In the genomic region with DNA sequence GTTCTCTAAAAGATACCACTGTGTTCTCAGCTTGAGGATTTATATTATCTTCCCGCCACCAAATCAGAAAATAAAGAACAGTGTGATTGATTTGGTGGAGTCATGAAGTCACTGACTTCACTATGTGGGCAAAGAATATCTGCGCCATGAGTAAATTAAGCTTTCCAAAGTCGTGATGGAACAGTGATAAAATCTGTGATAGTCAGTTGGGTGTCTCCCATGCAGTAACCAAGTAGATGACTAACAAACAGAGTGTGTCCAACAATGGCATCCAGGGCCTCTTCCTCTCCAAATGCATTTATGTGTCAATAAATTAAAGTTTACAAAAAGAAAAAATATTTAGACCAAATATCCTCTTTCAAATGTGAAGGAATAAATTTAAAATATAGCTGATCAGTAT, we compare ENCODE assay signal across 17 cellular contexts.
A peak's percentile ranks its signal among the peaks of the same experiment; 100 is the strongest.
DNase-seq lines count a peak whose midpoint lies in the region; ATAC-seq and TF ChIP-seq lines count a peak whose summit lies in the region.
"Had no signal": no experiment of that assay in that cellular context is flagged by ENCODE, and none has a peak within 500 bp of the region (broad histone marks: within the 10 kb centered on the region; RNA-seq: fewer than 3 reads in every experiment).

No MANE protein-coding gene starts in this region.

- peak overlapping the region; percentile 45 to 83 (median 56) for H3K27ac ChIP-seq in right lobe of liver
- H3K27ac ChIP-seq: BLaER1 treated with 17β-estradiol and CSF1 and Interleukin-3, amounts not matched to agents 10 nM and 100 nM; cardiac muscle cell; SJCRH30; upper lobe of right lung had no signal

- no peaks in the 10 kb centered on the region for H3K36me3 Mint-ChIP-seq in progenitor cell of endocrine pancreas (ENCODE audit: insufficient read depth)

- no peak for TF ChIP-seq POLR2A in right lobe of liver (IDR thresholded peaks at IDR 0.05)

- peaks cover 0 to 45% (median 5%) of the 10 kb centered on the region in 4 donors for H3K4me1 ChIP-seq in right lobe of liver
- H3K4me1 ChIP-seq: SJCRH30, upper lobe of right lung had no signal

- in situ Hi-C loops in astrocyte of the spinal cord (cut with HindIII; ENCODE audit: low sequenced_read_pairs) = no loop called here

- H3K4me3 ChIP-seq in AG09309 (ENCODE audit: control insufficient read depth, low read depth, low read length) = no peak overlapping the region
- H3K4me3 ChIP-seq in astrocyte of the spinal cord (ENCODE audit: low read depth, low read length) = no peak overlapping the region
- no peak overlapping the region for H3K4me3 ChIP-seq in right lobe of liver
- H3K4me3 ChIP-seq: BLaER1 treated with 17β-estradiol and CSF1 and Interleukin-3, amounts not matched to agents 10 nM and 100 nM; cardiac muscle cell; SJCRH30; upper lobe of right lung had no signal

- no peaks in the 10 kb centered on the region for H3K27me3 Mint-ChIP-seq in progenitor cell of endocrine pancreas
- H3K27me3 Mint-ChIP-seq: activated T-cell treated with anti-CD3 and anti-CD28 coated beads, Interleukin-2, amount 50 U/mL, for 24 hours had no signal

- peak in 1 of 4 donors; percentile 28 for ATAC-seq in right lobe of liver
- ATAC-seq in GM19328 (IDR thresholded peaks at IDR 0.05; ENCODE audit: unreplicated experiment) = no peak
- ATAC-seq: upper lobe of right lung had no signal

- intact Hi-C loops in right lobe of liver (cut with DNase I) = no loop called here

- H3K36me3 ChIP-seq in right lobe of liver = no peaks in the 10 kb centered on the region
- H3K36me3 ChIP-seq: cardiac muscle cell, SJCRH30, upper lobe of right lung had no signal

- 49% methylated on average over 3 of the region's 3 CpGs for WGBS in right lobe of liver (ENCODE audit: insufficient coverage, low coverage, low lambda C conversion rate, missing lambda C conversion rate)

- no peak for TF ChIP-seq CTCF in AG09309 (IDR thresholded peaks at IDR 0.05; ENCODE audit: control insufficient read depth, insufficient read depth, low read depth, low read length, missing control alignments)
- TF ChIP-seq CTCF in astrocyte of the spinal cord (IDR thresholded peaks at IDR 0.05; ENCODE audit: low read depth, low read length) = no peak
- TF ChIP-seq CTCF in right lobe of liver (IDR thresholded peaks at IDR 0.05) = no peak
- TF ChIP-seq CTCF in progenitor cell of endocrine pancreas (IDR thresholded peaks at IDR 0.05; ENCODE audit: unreplicated experiment) = no peak

- no peak overlapping the region for H3K27ac Mint-ChIP-seq in progenitor cell of endocrine pancreas
- H3K27ac Mint-ChIP-seq: activated T-cell treated with anti-CD3 and anti-CD28 coated beads, Interleukin-2, amount 50 U/mL, for 24 hours had no signal

- no peak overlapping the region for H3K4me3 Mint-ChIP-seq in progenitor cell of endocrine pancreas (ENCODE audit: low read depth)
- H3K4me3 Mint-ChIP-seq: activated T-cell treated with anti-CD3 and anti-CD28 coated beads, Interleukin-2, amount 50 U/mL, for 24 hours had no signal

- peaks cover 68% of the 10 kb centered on the region for H3K4me1 Mint-ChIP-seq in progenitor cell of endocrine pancreas (ENCODE audit: low read depth)

- H3K9me3 ChIP-seq in right lobe of liver = no peaks in the 10 kb centered on the region
- H3K9me3 ChIP-seq: BLaER1 treated with 17β-estradiol and CSF1 and Interleukin-3, amounts not matched to agents 10 nM and 100 nM; SJCRH30; upper lobe of right lung had no signal

- no peaks in the 10 kb centered on the region for H3K27me3 ChIP-seq in right lobe of liver
- H3K27me3 ChIP-seq: BLaER1 treated with 17β-estradiol and CSF1 and Interleukin-3, amounts not matched to agents 10 nM and 100 nM; cardiac muscle cell; SJCRH30; upper lobe of right lung had no signal

- DNase-seq in AG09309 (ENCODE audit: low read depth) (peak; percentile 41), HT1080 (ENCODE audit: low read depth) (peak; percentile 67), astrocyte of the spinal cord (ENCODE audit: low read depth, low spot score) (peak; percentile 76), right lobe of liver (no peak), NCI-H1105 (lab: John Stamatoyannopoulos, UW) (no peak), C1 segment of cervical spinal cord (lab: John Stamatoyannopoulos, UW) (no peak), progenitor cell of endocrine pancreas (ENCODE audit: low spot score, unreplicated experiment) (no peak)
- DNase-seq: activated CD4-positive, CD25-positive, alpha-beta regulatory T cell treated with anti-CD3 and anti-CD28 coated beads, Interleukin-2, amount 50 U/mL, for 72 hours; activated T-cell treated with anti-CD3 and anti-CD28 coated beads, Interleukin-2, amount 50 U/mL, for 24 hours; GDM1; MV-4-11; NCI-H524 treated with DMSO at 0.1 percent for 48 hours; SJCRH30; upper lobe of right lung had no signal

- H3K9me3 Mint-ChIP-seq in progenitor cell of endocrine pancreas (ENCODE audit: low read depth) = no peaks in the 10 kb centered on the region
- H3K9me3 Mint-ChIP-seq: activated T-cell treated with anti-CD3 and anti-CD28 coated beads, Interleukin-2, amount 50 U/mL, for 24 hours had no signal

Comparison
In these comparisons a context has a peak if more than half of its experiments do, and no peak if none do; other contexts are left out.
1. DNase-seq: peak in AG09309 (single experiment), HT1080 (single experiment) and astrocyte of the spinal cord (single experiment); none in right lobe of liver (0 of 3), NCI-H1105 (single experiment), C1 segment of cervical spinal cord (0 of 14) and progenitor cell of endocrine pancreas (single experiment).